Comparison of ENCODE assay signal across 19 cellular contexts in the genomic region with DNA sequence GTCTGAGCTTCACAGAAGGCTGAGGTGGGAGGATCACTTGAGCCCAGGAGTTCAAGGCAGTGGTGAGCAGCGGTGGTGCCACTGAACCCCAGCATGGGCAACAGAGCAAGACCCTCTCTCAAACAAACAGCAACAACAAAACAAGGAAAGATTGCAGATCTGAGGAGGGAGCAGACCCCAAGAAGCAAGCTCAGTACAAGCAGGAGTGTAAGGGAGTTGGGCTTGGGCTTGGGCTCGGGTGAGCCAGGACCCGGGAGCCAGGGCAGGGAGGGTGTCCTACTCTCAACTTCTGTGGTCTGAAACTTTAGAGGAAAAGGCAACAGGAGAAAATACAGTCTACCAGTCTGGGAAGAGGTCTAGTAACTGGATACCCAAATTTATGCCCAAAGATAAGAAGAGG.
DNase-seq lines count a peak whose midpoint lies in the region; ATAC-seq, FAIRE-seq and TF ChIP-seq lines count a peak whose summit lies in the region.
"Had no signal": no experiment of that assay in that cellular context is flagged by ENCODE, and none has a peak within 500 bp of the region (broad histone marks: within the 10 kb centered on the region; RNA-seq: fewer than 3 reads in every experiment).

No MANE protein-coding gene starts in this region.

- FAIRE-seq in keratinocyte (lab: Jason Lieb, UNC): no peak
- FAIRE-seq: A549, D721Med, G401.6, GM12891 had no signal

- 89% methylated on average over 3 of the region's 3 CpGs for WGBS in mammary epithelial cell (ENCODE audit: low coverage, missing lambda C conversion rate)

- no peak overlapping the region for H3K4me3 Mint-ChIP-seq in osteocyte (ENCODE audit: unreplicated experiment)
- H3K4me3 Mint-ChIP-seq: CD14-positive monocyte; CD8-positive, alpha-beta T cell; H9 had no signal

- peak overlapping the region; percentile 32 for H3K27ac ChIP-seq in RWPE2 (ENCODE audit: poor library complexity, severe bottlenecking)
- H3K27ac ChIP-seq in mammary epithelial cell (ENCODE audit: insufficient read depth, low read depth, low read length): peak overlapping the region; percentile 44
- H3K27ac ChIP-seq in keratinocyte (ENCODE audit: control insufficient read depth, insufficient read depth, low read length): peak overlapping the region; percentile 72
- H3K27ac ChIP-seq: A549 had no signal

- no TSS peak for BruUV-seq in mammary epithelial cell (replicated peaks; lab: Mats Ljungman, UMichigan)

- in situ Hi-C loops in mammary epithelial cell (cut with MboI; ENCODE audit: low sequenced_read_pairs in 2 of 2): no loop called here

- no peaks in the 10 kb centered on the region for H3K4me1 Mint-ChIP-seq in osteocyte (ENCODE audit: unreplicated experiment)
- H3K4me1 Mint-ChIP-seq: CD14-positive monocyte, H9 had no signal

- peak overlapping the region; percentile 81 for H2AFZ ChIP-seq in mammary epithelial cell (ENCODE audit: low read depth, low read length)
- peak overlapping the region; percentile 87 for H2AFZ ChIP-seq in keratinocyte (ENCODE audit: control insufficient read depth, low read length)

- CTCF ChIA-PET in mammary epithelial cell (lab: Charles Lee; ENCODE audit: low non-redundant PET): no interaction called here

- no peaks in the 10 kb centered on the region for H4K20me1 ChIP-seq in mammary epithelial cell (ENCODE audit: insufficient read depth, low read length)
- H4K20me1 ChIP-seq in keratinocyte (ENCODE audit: control insufficient read depth, extremely low read depth, insufficient read depth, low read length): no peaks in the 10 kb centered on the region

- no peaks in the 10 kb centered on the region for H3K36me3 ChIP-seq in RWPE2 (ENCODE audit: low read depth)
- H3K36me3 ChIP-seq in mammary epithelial cell (ENCODE audit: insufficient read depth, low read length): no peaks in the 10 kb centered on the region
- H3K36me3 ChIP-seq in keratinocyte (ENCODE audit: control insufficient read depth in 2 of 2, extremely low read depth in 1 of 2, insufficient read depth in 2 of 2, low read length in 2 of 2): no peaks in the 10 kb centered on the region

- DNase-seq in RWPE2 (ENCODE audit: low spot score) (no peak), mammary epithelial cell (no peak), keratinocyte (ENCODE audit: low read depth, low spot score) (no peak), osteocyte (ENCODE audit: extremely low spot score, unreplicated experiment) (peak; percentile 56), T-helper 9 cell (no peak), NCI-H1105 (lab: John Stamatoyannopoulos, UW) (no peak)
- DNase-seq in stimulated activated CD4-positive, alpha-beta T cell treated with anti-CD3 and anti-CD28 coated beads, Interleukin-12 subunit alpha, Interleukin-12 subunit beta, amount 100 ng/mL, for 4 hours: no peak
- DNase-seq: CD8-positive, alpha-beta T cell; COR-L47; DMS153; DMS79 treated with DMSO at 0.1 percent for 48 hours; EL; GOT3; H9 had no signal

- H3K79me2 ChIP-seq in mammary epithelial cell (ENCODE audit: insufficient read depth, low read length) (no peaks in the 10 kb centered on the region), keratinocyte (ENCODE audit: control insufficient read depth, insufficient read depth, low read length) (no peaks in the 10 kb centered on the region)

- no peaks in the 10 kb centered on the region for H3K9me1 ChIP-seq in keratinocyte (ENCODE audit: control insufficient read depth, extremely low read depth, insufficient read depth, low read length)

- dilution Hi-C loops in mammary epithelial cell (cut with HindIII; ENCODE audit: low sequenced_read_pairs): no loop called here
- dilution Hi-C loops in keratinocyte (cut with MboI; ENCODE audit: extremely low pct_ligation_motif_present, low sequenced_read_pairs): no loop called here

- peaks cover 9% of the 10 kb centered on the region for H3K9me3 Mint-ChIP-seq in osteocyte (ENCODE audit: unreplicated experiment)

- peaks cover 2% of the 10 kb centered on the region for H3K9me3 ChIP-seq in RWPE2 (ENCODE audit: severe bottlenecking)
- H3K9me3 ChIP-seq in mammary epithelial cell (replicated peaks; ENCODE audit: insufficient read depth, low read length): peaks cover 4% of the 10 kb centered on the region
- H3K9me3 ChIP-seq in keratinocyte (ENCODE audit: control insufficient read depth, low read depth, low read length): peaks cover 4% of the 10 kb centered on the region

- no peaks in the 10 kb centered on the region for H3K27me3 ChIP-seq in RWPE2 (ENCODE audit: insufficient read depth, poor library complexity, severe bottlenecking)
- H3K27me3 ChIP-seq in mammary epithelial cell (ENCODE audit: insufficient read depth, low read length): no peaks in the 10 kb centered on the region
- H3K27me3 ChIP-seq in keratinocyte (ENCODE audit: control insufficient read depth, extremely low read depth, insufficient read depth, low read length): no peaks in the 10 kb centered on the region

- ATAC-seq in RWPE2 (ENCODE audit: low read depth): no peak; the same call in 2 of the 3 replicates
- ATAC-seq: A549; CD8-positive, alpha-beta T cell had no signal

- H3K36me3 Mint-ChIP-seq in osteocyte (ENCODE audit: unreplicated experiment): no peaks in the 10 kb centered on the region
- H3K36me3 Mint-ChIP-seq: CD14-positive monocyte; CD8-positive, alpha-beta T cell had no signal

- peaks cover 58% of the 10 kb centered on the region for H3K27me3 Mint-ChIP-seq in osteocyte (ENCODE audit: unreplicated experiment)

- no peak overlapping the region for H3K27ac Mint-ChIP-seq in osteocyte (ENCODE audit: unreplicated experiment)
- H3K27ac Mint-ChIP-seq: CD14-positive monocyte; CD8-positive, alpha-beta T cell; H9 had no signal

- H3K4me3 ChIP-seq in RWPE2 (ENCODE audit: severe bottlenecking): no peak overlapping the region
- H3K4me3 ChIP-seq in mammary epithelial cell (replicated peaks in 1 of 3; ENCODE audit: insufficient read depth in 1 of 3, low read depth in 2 of 3, low read length in 3 of 3): no peak overlapping the region
- H3K4me3 ChIP-seq in keratinocyte (ENCODE audit: control insufficient read depth in 2 of 3, extremely low read depth in 1 of 3, insufficient read depth in 2 of 3, low read depth in 1 of 3, low read length in 3 of 3): no peak overlapping the region
- H3K4me3 ChIP-seq: A549 had no signal

- H3K4me2 ChIP-seq in mammary epithelial cell (ENCODE audit: insufficient read depth, low read depth, low read length) (peak overlapping the region; percentile 61), keratinocyte (ENCODE audit: control insufficient read depth, extremely low read depth, insufficient read depth, low read depth, low read length) (peak overlapping the region; percentile 62)
- H3K4me2 ChIP-seq: A549 had no signal

- H3K4me1 ChIP-seq in RWPE2 (ENCODE audit: insufficient read depth, poor library complexity, severe bottlenecking): peaks cover 6% of the 10 kb centered on the region
- H3K4me1 ChIP-seq in mammary epithelial cell (ENCODE audit: insufficient read depth, low read length): peaks cover 15% of the 10 kb centered on the region
- H3K4me1 ChIP-seq in keratinocyte (ENCODE audit: control insufficient read depth, extremely low read depth, insufficient read depth, low read length): peaks cover 15% of the 10 kb centered on the region
- H3K4me1 ChIP-seq: A549 had no signal

- intact Hi-C loops in mammary epithelial cell (cut with micrococcal nuclease): no loop called here

- TF ChIP-seq CTCF in RWPE2 (IDR thresholded peaks at IDR 0.05; ENCODE audit: poor library complexity, severe bottlenecking) (no peak), mammary epithelial cell (conservative IDR thresholded peaks at IDR 0.05 in 1 of 2, IDR thresholded peaks at IDR 0.05 in 1 of 2; ENCODE audit: extremely low read depth in 1 of 2, insufficient read depth in 1 of 2, low read depth in 1 of 2, low read length in 2 of 2) (no peak), keratinocyte (optimal IDR thresholded peaks at IDR 0.05 in 1 of 3, IDR thresholded peaks at IDR 0.05 in 1 of 3, conservative IDR thresholded peaks at IDR 0.05 in 1 of 3; ENCODE audit: extremely low read depth in 1 of 3, insufficient read depth in 2 of 3, low read length in 3 of 3) (no peak), osteocyte (IDR thresholded peaks at IDR 0.05) (no peak)

- H3K9ac ChIP-seq in mammary epithelial cell (ENCODE audit: insufficient read depth, low read length): no peak overlapping the region
- H3K9ac ChIP-seq in keratinocyte (ENCODE audit: control insufficient read depth, extremely low read depth, insufficient read depth, low read length): peak overlapping the region; percentile 48
